ENCODE assay signal across 29 cellular contexts in the genomic region with DNA sequence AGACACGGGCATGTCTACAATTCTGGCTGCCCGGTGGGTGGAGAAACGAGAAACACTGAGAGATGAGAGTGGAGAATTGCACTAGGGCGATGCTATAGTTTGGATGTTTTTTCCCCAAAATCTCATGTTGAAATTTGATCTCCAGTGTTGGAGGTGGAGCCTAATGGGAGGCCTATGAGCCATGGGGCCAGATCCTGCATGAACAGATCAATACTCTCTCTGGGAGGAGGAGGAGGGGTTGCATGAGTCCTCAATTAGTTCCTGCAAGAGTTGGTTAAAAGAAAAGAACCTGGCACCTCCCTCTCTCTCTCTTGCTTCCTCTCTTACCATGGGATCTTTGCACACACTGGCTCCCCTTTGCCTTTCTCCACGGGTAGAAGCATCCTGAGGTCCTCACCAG.
"Had no signal": no experiment of that assay in that cellular context is flagged by ENCODE, and none has a peak within 500 bp of the region (broad histone marks: within the 10 kb centered on the region; RNA-seq: fewer than 3 reads in every experiment).

No MANE protein-coding gene starts in this region.

- H3K36me3 ChIP-seq: esophagus muscularis mucosa, gastrocnemius medialis, heart left ventricle had no signal

- H3K4me3 Mint-ChIP-seq: activated CD4-positive, alpha-beta memory T cell treated with anti-CD3 and anti-CD28 coated beads, Interleukin-2, amount 10 ng/mL, durations not matched to agents 7 days and 5 days; activated CD4-positive, alpha-beta T cell treated with anti-CD3 and anti-CD28 coated beads, Interleukin-2, amount 10 ng/mL, durations not matched to agents 7 days and 5 days; activated naive CD8-positive, alpha-beta T cell; activated T-cell treated with anti-CD3 and anti-CD28 coated beads, Interleukin-2, amount 50 U/mL, for 4 hours; activated T-helper 17 cell treated with anti-CD3 and anti-CD28 coated beads, Interleukin-2, amount 50 U/mL, for 72 hours; effector memory CD8-positive, alpha-beta T cell had no signal

- H3K4me1 Mint-ChIP-seq: activated CD4-positive, alpha-beta memory T cell treated with anti-CD3 and anti-CD28 coated beads, Interleukin-2, amount 10 ng/mL, durations not matched to agents 7 days and 5 days; activated CD4-positive, alpha-beta T cell treated with anti-CD3 and anti-CD28 coated beads, Interleukin-2, amount 10 ng/mL, durations not matched to agents 7 days and 5 days; activated T-helper 17 cell treated with anti-CD3 and anti-CD28 coated beads, Interleukin-2, amount 50 U/mL, for 72 hours had no signal

- H3K27me3 Mint-ChIP-seq: activated CD4-positive, alpha-beta memory T cell treated with anti-CD3 and anti-CD28 coated beads, Interleukin-2, amount 10 ng/mL, durations not matched to agents 7 days and 5 days; activated CD4-positive, alpha-beta T cell treated with anti-CD3 and anti-CD28 coated beads, Interleukin-2, amount 10 ng/mL, durations not matched to agents 7 days and 5 days; activated naive CD8-positive, alpha-beta T cell; activated T-helper 17 cell treated with anti-CD3 and anti-CD28 coated beads, Interleukin-2, amount 50 U/mL, for 72 hours; effector memory CD8-positive, alpha-beta T cell had no signal

- H3K27ac Mint-ChIP-seq: activated CD4-positive, alpha-beta memory T cell treated with anti-CD3 and anti-CD28 coated beads, Interleukin-2, amount 10 ng/mL, durations not matched to agents 7 days and 5 days; activated CD4-positive, alpha-beta T cell treated with anti-CD3 and anti-CD28 coated beads, Interleukin-2, amount 10 ng/mL, durations not matched to agents 7 days and 5 days; activated naive CD8-positive, alpha-beta T cell; activated T-helper 17 cell treated with anti-CD3 and anti-CD28 coated beads, Interleukin-2, amount 50 U/mL, for 72 hours; effector memory CD8-positive, alpha-beta T cell had no signal

- ATAC-seq: activated T-cell treated with anti-CD3 and anti-CD28 coated beads, Interleukin-2, amount 50 U/mL, for 4 hours; activated T-helper 17 cell treated with anti-CD3 and anti-CD28 coated beads, Interleukin-2, amount 50 U/mL, for 72 hours; body of pancreas; effector memory CD8-positive, alpha-beta T cell; foreskin keratinocyte; gastrocnemius medialis; heart left ventricle had no signal

- H3K9me3 ChIP-seq: body of pancreas, gastrocnemius medialis had no signal

- H3K4me1 ChIP-seq: esophagus muscularis mucosa, foreskin keratinocyte, gastrocnemius medialis, heart left ventricle had no signal

- H3K27ac ChIP-seq: esophagus muscularis mucosa, foreskin keratinocyte, gastrocnemius medialis, heart left ventricle had no signal

- DNase-seq: activated CD4-positive, alpha-beta memory T cell treated with anti-CD3 and anti-CD28 coated beads, Interleukin-2, amount 10 ng/mL, durations not matched to agents 7 days and 5 days; activated CD4-positive, alpha-beta T cell treated with anti-CD3 and anti-CD28 coated beads for 1 hour; activated CD4-positive, alpha-beta T cell treated with anti-CD3 and anti-CD28 coated beads for 4 hours; activated CD4-positive, alpha-beta T cell treated with anti-CD3 and anti-CD28 coated beads, Interleukin-2, amount 10 ng/mL, durations not matched to agents 7 days and 5 days; activated CD4-positive, alpha-beta T cell treated with anti-CD3 and anti-CD28 coated beads, Interleukin-2, amount 50 U/mL, for 4 hours; activated CD8-positive, alpha-beta memory T cell treated with anti-CD3 and anti-CD28 coated beads for 24 hours; activated effector memory CD4-positive, alpha-beta T cell treated with Interleukin-2 at 50 U/mL for 16 hours; activated gamma-delta T cell treated with Interleukin-2 at 50 U/mL for 16 hours; activated naive CD4-positive, alpha-beta T cell treated with anti-CD3 and anti-CD28 coated beads, Interleukin-2, amount 50 U/mL, for 16 hours; activated naive CD4-positive, alpha-beta T cell treated with Interleukin-2 at 50 U/mL for 16 hours; activated T-cell treated with anti-CD3 and anti-CD28 coated beads, Interleukin-2, amount 50 U/mL, for 4 hours; amniotic stem cell; aorta; body of pancreas; caudate nucleus; cortex of kidney; dermis blood vessel endothelial cell; effector CD4-positive, alpha-beta T cell; effector memory CD8-positive, alpha-beta T cell; erythroblast; foreskin keratinocyte; gastrocnemius medialis; glutamatergic neuron; heart left ventricle; T-helper 2 cell had no signal

- FAIRE-seq: colon had no signal

- H3K36me3 Mint-ChIP-seq: activated naive CD8-positive, alpha-beta T cell had no signal

- H3K4me3 ChIP-seq: body of pancreas, esophagus muscularis mucosa, gastrocnemius medialis, heart left ventricle had no signal

- H3K27me3 ChIP-seq: body of pancreas, esophagus muscularis mucosa, foreskin keratinocyte, gastrocnemius medialis, heart left ventricle had no signal
